ENCODE assay signal across 9 cellular contexts in the genomic region with DNA sequence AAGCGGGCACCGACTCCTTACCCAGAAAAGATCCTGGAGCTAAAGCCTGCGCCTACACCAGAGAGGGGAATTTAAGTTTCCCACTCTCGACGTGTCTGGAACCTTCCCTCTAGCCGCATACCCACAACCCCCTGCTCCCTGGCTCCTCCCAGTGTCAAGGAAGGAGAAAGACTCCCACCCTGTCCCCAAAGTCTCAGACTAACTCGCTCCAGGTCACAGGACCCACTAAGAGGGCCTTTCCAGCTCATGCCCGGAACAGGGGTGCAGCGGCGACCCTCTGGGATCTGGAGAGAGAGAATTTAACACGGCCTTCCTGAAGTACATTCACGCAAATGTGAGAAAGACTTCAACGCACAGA. TPM values are rescaled to one million over a fixed set of nuclear protein-coding genes. Genes with fewer than 3 reads are reported as not detected.
DNase-seq lines count a peak whose midpoint lies in the region; ATAC-seq, FAIRE-seq and TF ChIP-seq lines count a peak whose summit lies in the region.
"Had no signal": no experiment of that assay in that cellular context is flagged by ENCODE, and none has a peak within 500 bp of the region (broad histone marks: within the 10 kb centered on the region; RNA-seq: fewer than 3 reads in every experiment).

No MANE protein-coding gene starts in this region.

- H3K4me3 ChIP-seq in GM23338 (peak overlapping the region; percentile 67), iPS-18c (ENCODE audit: insufficient read depth, low read depth, low read length) (peak overlapping the region; percentile 49), spleen (peak overlapping the region in 7 of 8 donors; percentile 36 to 82 (median 55)), prostate gland (no peak overlapping the region)
- H3K4me3 ChIP-seq: lung had no signal

- CTCF ChIA-PET in activated CD8-positive, alpha-beta T cell treated with anti-CD3 and anti-CD28 coated beads, Interleukin-2, amount 10 ng/mL, durations not matched to agents 7 days and 5 days (lab: Charles Lee) = interaction anchor here (0.9 to 4.3 kb wide), 5 partner anchors 13 to 422 kb away, joined by 3 to 17 read pairs (median 7); a partner anchor contains a TSS

- peak overlapping the region; percentile 77 for H3K4me3 Mint-ChIP-seq in GM23338
- H3K4me3 Mint-ChIP-seq in activated CD8-positive, alpha-beta T cell treated with anti-CD3 and anti-CD28 coated beads, Interleukin-2, amount 10 ng/mL, durations not matched to agents 7 days and 5 days = peak overlapping the region; percentile 76

- H3K27me3 Mint-ChIP-seq in GM23338 (ENCODE audit: insufficient read depth, low read depth, poor library complexity) = peaks cover 95% of the 10 kb centered on the region
- peaks cover 59% of the 10 kb centered on the region for H3K27me3 Mint-ChIP-seq in activated CD8-positive, alpha-beta T cell treated with anti-CD3 and anti-CD28 coated beads, Interleukin-2, amount 10 ng/mL, durations not matched to agents 7 days and 5 days (ENCODE audit: low read depth)

- POLR2A ChIA-PET in activated CD8-positive, alpha-beta T cell treated with anti-CD3 and anti-CD28 coated beads, Interleukin-2, amount 10 ng/mL, durations not matched to agents 7 days and 5 days (lab: Charles Lee) = interaction anchor here (1.0 kb wide), 1 partner anchor 23 kb away, joined by 4 read pairs; a partner anchor contains a TSS

- DNase-seq in GM23338 (ENCODE audit: low spot score) (peak; percentile 59), spleen (no peak), GM12892 (ENCODE audit: insufficient read length) (no peak), prostate gland (ENCODE audit: low spot score) (no peak), AML-193 (lab: John Stamatoyannopoulos, UW) (no peak), RKO (ENCODE audit: low spot score) (no peak)
- peak; percentile 49 for DNase-seq in activated CD8-positive, alpha-beta T cell treated with anti-CD3 and anti-CD28 coated beads, Interleukin-2, amount 10 ng/mL, durations not matched to agents 7 days and 5 days

- WGBS in spleen, 5 donors = 2 to 6% (median 3%) methylated on average over 11 to 13 of the region's 13 CpGs
- WGBS in prostate gland = 8% methylated on average over 13 of the region's 13 CpGs

- no peak for FAIRE-seq in GM12892 (lab: Jason Lieb, UNC)

- no peak overlapping the region for H3K27ac Mint-ChIP-seq in GM23338
- H3K27ac Mint-ChIP-seq in activated CD8-positive, alpha-beta T cell treated with anti-CD3 and anti-CD28 coated beads, Interleukin-2, amount 10 ng/mL, durations not matched to agents 7 days and 5 days = peak overlapping the region; percentile 61

- H4K20me1 ChIP-seq in GM23338 (replicated peaks; ENCODE audit: insufficient read depth) = 0 out of 2 replicates have a peak, but pooled peaks cover 3% of the 10 kb centered on the region

- TF ChIP-seq POLR2A in spleen (IDR thresholded peaks at IDR 0.05) = no peak
- TF ChIP-seq POLR2A in GM12892 (IDR thresholded peaks at IDR 0.05; ENCODE audit: low read depth, low read length) = no peak
- TF ChIP-seq POLR2A in prostate gland (IDR thresholded peaks at IDR 0.05) = no peak

- intact Hi-C loops in spleen (cut with DNase I; ENCODE audit: low total_unique reads) = no loop called here
- intact Hi-C loops in prostate gland (cut with DNase I) = no loop called here

- H3K4me1 ChIP-seq in GM23338 (ENCODE audit: insufficient read depth) = peaks cover 53% of the 10 kb centered on the region
- H3K4me1 ChIP-seq in spleen = peaks cover 33 to 74% (median 58%) of the 10 kb centered on the region in 6 donors
- no peaks in the 10 kb centered on the region for H3K4me1 ChIP-seq in prostate gland (replicated peaks)

- H3K36me3 Mint-ChIP-seq in GM23338 (ENCODE audit: low read depth) = no peaks in the 10 kb centered on the region; the same call in 2 of the 3 replicates
- peaks cover 3% of the 10 kb centered on the region for H3K36me3 Mint-ChIP-seq in activated CD8-positive, alpha-beta T cell treated with anti-CD3 and anti-CD28 coated beads, Interleukin-2, amount 10 ng/mL, durations not matched to agents 7 days and 5 days (ENCODE audit: low read depth)

- peak overlapping the region; percentile 90 for H2AFZ ChIP-seq in GM23338

- H3K27me3 ChIP-seq in GM23338 (ENCODE audit: insufficient read depth) = peaks cover 100% of the 10 kb centered on the region
- peaks cover 3 to 100% (median 98%) of the 10 kb centered on the region in 7 donors for H3K27me3 ChIP-seq in spleen (replicated peaks in 1 of 7)
- peaks cover 64% of the 10 kb centered on the region for H3K27me3 ChIP-seq in prostate gland (replicated peaks; ENCODE audit: insufficient read depth)

- no peaks in the 10 kb centered on the region for H3K36me3 ChIP-seq in GM23338 (ENCODE audit: insufficient read depth)
- no peaks in the 10 kb centered on the region for H3K36me3 ChIP-seq in spleen
- no peaks in the 10 kb centered on the region for H3K36me3 ChIP-seq in prostate gland

- peak overlapping the region; percentile 90 for H3K4me2 ChIP-seq in GM23338

- peak; percentile 7 for ATAC-seq in GM23338
- ATAC-seq in activated CD8-positive, alpha-beta T cell treated with anti-CD3 and anti-CD28 coated beads, Interleukin-2, amount 10 ng/mL, durations not matched to agents 7 days and 5 days = peak; percentile 9

- no peak overlapping the region for H3K27ac ChIP-seq in GM23338 (ENCODE audit: low read depth)
- peak overlapping the region in 2 of 8 donors; percentile 74 to 82 for H3K27ac ChIP-seq in spleen
- no peak overlapping the region for H3K27ac ChIP-seq in prostate gland

- H3K9me3 Mint-ChIP-seq in GM23338 = no peaks in the 10 kb centered on the region
- no peaks in the 10 kb centered on the region for H3K9me3 Mint-ChIP-seq in activated CD8-positive, alpha-beta T cell treated with anti-CD3 and anti-CD28 coated beads, Interleukin-2, amount 10 ng/mL, durations not matched to agents 7 days and 5 days (ENCODE audit: insufficient read depth)

- H3K79me2 ChIP-seq in GM23338 (replicated peaks; ENCODE audit: insufficient read depth) = no peaks in the 10 kb centered on the region; the same call in 1 of the 2 replicates

- no peaks in the 10 kb centered on the region for H3K9me2 ChIP-seq in GM23338 (ENCODE audit: insufficient read depth)

- H3K9me3 ChIP-seq in iPS-18c (ENCODE audit: control insufficient read depth, insufficient read depth, low read length) (no peaks in the 10 kb centered on the region), spleen (peaks cover 0 to 8% (median 0%) of the 10 kb centered on the region in 8 donors), prostate gland (no peaks in the 10 kb centered on the region)

- peaks cover 53% of the 10 kb centered on the region for H3K4me1 Mint-ChIP-seq in GM23338
- peaks cover 66% of the 10 kb centered on the region for H3K4me1 Mint-ChIP-seq in activated CD8-positive, alpha-beta T cell treated with anti-CD3 and anti-CD28 coated beads, Interleukin-2, amount 10 ng/mL, durations not matched to agents 7 days and 5 days (ENCODE audit: low read depth)

- peaks cover 10% of the 10 kb centered on the region for H3F3A ChIP-seq in GM23338 (replicated peaks; ENCODE audit: low read depth)

- TF ChIP-seq CTCF in GM23338 (conservative IDR thresholded peaks at IDR 0.05; ENCODE audit: low read depth in 2 of 2) (peak in 1 of 2 experiments; percentile 29; a peak in 2 of 4 replicates), spleen (IDR thresholded peaks at IDR 0.05 in 8 of 11, conservative IDR thresholded peaks at IDR 0.05 in 3 of 11) (no peak), prostate gland (IDR thresholded peaks at IDR 0.05) (no peak)

TF ChIP-seq in GM23338, 12 proteins besides CTCF, POLR2A, EP300 and RAD21:
- TF ChIP-seq, protein P1, sequence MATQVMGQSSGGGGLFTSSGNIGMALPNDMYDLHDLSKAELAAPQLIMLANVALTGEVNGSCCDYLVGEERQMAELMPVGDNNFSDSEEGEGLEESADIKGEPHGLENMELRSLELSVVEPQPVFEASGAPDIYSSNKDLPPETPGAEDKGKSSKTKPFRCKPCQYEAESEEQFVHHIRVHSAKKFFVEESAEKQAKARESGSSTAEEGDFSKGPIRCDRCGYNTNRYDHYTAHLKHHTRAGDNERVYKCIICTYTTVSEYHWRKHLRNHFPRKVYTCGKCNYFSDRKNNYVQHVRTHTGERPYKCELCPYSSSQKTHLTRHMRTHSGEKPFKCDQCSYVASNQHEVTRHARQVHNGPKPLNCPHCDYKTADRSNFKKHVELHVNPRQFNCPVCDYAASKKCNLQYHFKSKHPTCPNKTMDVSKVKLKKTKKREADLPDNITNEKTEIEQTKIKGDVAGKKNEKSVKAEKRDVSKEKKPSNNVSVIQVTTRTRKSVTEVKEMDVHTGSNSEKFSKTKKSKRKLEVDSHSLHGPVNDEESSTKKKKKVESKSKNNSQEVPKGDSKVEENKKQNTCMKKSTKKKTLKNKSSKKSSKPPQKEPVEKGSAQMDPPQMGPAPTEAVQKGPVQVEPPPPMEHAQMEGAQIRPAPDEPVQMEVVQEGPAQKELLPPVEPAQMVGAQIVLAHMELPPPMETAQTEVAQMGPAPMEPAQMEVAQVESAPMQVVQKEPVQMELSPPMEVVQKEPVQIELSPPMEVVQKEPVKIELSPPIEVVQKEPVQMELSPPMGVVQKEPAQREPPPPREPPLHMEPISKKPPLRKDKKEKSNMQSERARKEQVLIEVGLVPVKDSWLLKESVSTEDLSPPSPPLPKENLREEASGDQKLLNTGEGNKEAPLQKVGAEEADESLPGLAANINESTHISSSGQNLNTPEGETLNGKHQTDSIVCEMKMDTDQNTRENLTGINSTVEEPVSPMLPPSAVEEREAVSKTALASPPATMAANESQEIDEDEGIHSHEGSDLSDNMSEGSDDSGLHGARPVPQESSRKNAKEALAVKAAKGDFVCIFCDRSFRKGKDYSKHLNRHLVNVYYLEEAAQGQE (IDR thresholded peaks at IDR 0.05; ENCODE audit: unreplicated experiment) = no peak
- TF ChIP-seq POLR2AphosphoS5 (IDR thresholded peaks at IDR 0.05; ENCODE audit: low read depth) = peak; percentile 37; the same call in 1 of the 2 replicates
- peak; percentile 31 for TF ChIP-seq EZH2 (IDR thresholded peaks at IDR 0.05; ENCODE audit: low read depth, unreplicated experiment)

RNA-seq across cellular contexts. Expression of a gene that starts 3.9 kb away (rescaled TPM):
- total RNA-seq in GM23338 (2014; rRNA removed; shearing (Covaris generic)) = 0.31 TPM in 1 of 2 replicates, not detected in the other
- polyA plus RNA-seq in GM23338 (2016; fragmentation: Nextera tagmentation; extraction: Ambion mirVana) (2.0 and 2.6 TPM in 2 replicates), spleen (under 1 TPM in 1 of 3 donors, not detected in 2; 0.05 TPM)
- not detected for total RNA-seq in activated CD8-positive, alpha-beta T cell treated with anti-CD3 and anti-CD28 coated beads, Interleukin-2, amount 10 ng/mL, durations not matched to agents 7 days and 5 days
- total RNA-seq in spleen (not detected), prostate gland (not detected)
- polyA plus RNA-seq in GM12892 (2012; ENCODE audit: missing spikeins) = not detected
- total RNA-seq: lung had no signal

RNA-seq across cellular contexts. Expression of a gene that starts 23.7 kb away (rescaled TPM):
- total RNA-seq in GM23338 (2014; rRNA removed; shearing (Covaris generic)) = 63.6 and 87.7 TPM in 2 replicates
- polyA plus RNA-seq in GM23338 (2016; fragmentation: Nextera tagmentation; extraction: Ambion mirVana) (52.5 and 58.3 TPM in 2 replicates), spleen (10 to 100 TPM in 2 of 3 donors, 1 to 10 TPM in 1; 9.5 to 11.7 (median 10.8) TPM)
- total RNA-seq in activated CD8-positive, alpha-beta T cell treated with anti-CD3 and anti-CD28 coated beads, Interleukin-2, amount 10 ng/mL, durations not matched to agents 7 days and 5 days = 10 to 100 TPM; 16.2 to 19.9 TPM
- total RNA-seq in spleen (10 to 100 TPM; 18.6 to 57.9 (median 29.4) TPM), prostate gland (10 to 100 TPM; 39.9 to 41.0 TPM)
- polyA plus RNA-seq in GM12892 (2012; ENCODE audit: missing spikeins) = 8.9 TPM

Comparison
In these comparisons a context has a peak if more than half of its experiments do, and no peak if none do; other contexts are left out.
1. DNase-seq: peak in GM23338 (single experiment) and activated CD8-positive, alpha-beta T cell treated with anti-CD3 and anti-CD28 coated beads, Interleukin-2, amount 10 ng/mL, durations not matched to agents 7 days and 5 days (single experiment); none in spleen (single experiment), GM12892 (single experiment), prostate gland (single experiment), AML-193 (0 of 2) and RKO (single experiment).
2. H3K4me3 ChIP-seq: peak in GM23338 (single experiment), iPS-18c (single experiment) and spleen (7 of 8); none in prostate gland (0 of 2).